In genomic region chr20:32510120-32510600, GRCh38 we compare ENCODE assay signal across 10 cellular contexts.
DNase-seq lines count a peak whose midpoint lies in the region; ATAC-seq and TF ChIP-seq lines count a peak whose summit lies in the region.
"Had no signal": no experiment of that assay in that cellular context is flagged by ENCODE, and none has a peak within 500 bp of the region (broad histone marks: within the 10 kb centered on the region; RNA-seq: fewer than 3 reads in every experiment).

No MANE protein-coding gene starts in this region.

- DNase-seq in H9 (peak; percentile 27), body of pancreas (peak in 2 of 4 donors; percentile 22 to 26), T-helper 9 cell (no peak), putamen (ENCODE audit: low spot score) (no peak)
- peak in 2 of 10 donors; percentile 25 to 71 for DNase-seq in naive thymus-derived CD8-positive, alpha-beta T cell
- DNase-seq: NCI-H1930, small intestine had no signal

- no peak overlapping the region for H3K18ac ChIP-seq in H9 (ENCODE audit: insufficient read length, low read depth, low read length)

- POLR2A ChIA-PET in naive thymus-derived CD8-positive, alpha-beta T cell (lab: Charles Lee) = interaction anchor here (0.6 to 24.1 kb wide), 16 partner anchors 12 to 319 kb away, joined by 3 to 883 read pairs (median 4); partner anchors contain the start of genes ASXL1 and MAPRE1

- no peak overlapping the region for H2BK120ac ChIP-seq in H9 (ENCODE audit: low read depth, low read length, poor library complexity, severe bottlenecking)

- H3K14ac ChIP-seq in H9 (ENCODE audit: insufficient read depth, low read length) = no peak overlapping the region

- H2BK20ac ChIP-seq in H9 (ENCODE audit: low read depth, low read length, poor library complexity, severe bottlenecking) = no peak overlapping the region

- H4K8ac ChIP-seq in H9 (replicated peaks; ENCODE audit: insufficient read length, low read depth, low read length) = no peak overlapping the region

- H3K23me2 ChIP-seq in H9 (ENCODE audit: insufficient read length, low read depth, low read length, poor library complexity, severe bottlenecking) = no peaks in the 10 kb centered on the region

- H4K20me1 ChIP-seq in BLaER1 (no peaks in the 10 kb centered on the region), H9 (ENCODE audit: control insufficient read depth, insufficient read depth, insufficient read length) (no peaks in the 10 kb centered on the region)

- ATAC-seq in body of pancreas (peak; percentile 13), GM21390 (IDR thresholded peaks at IDR 0.05; ENCODE audit: unreplicated experiment) (no peak), HG03196 (IDR thresholded peaks at IDR 0.05; ENCODE audit: unreplicated experiment) (no peak)
- ATAC-seq in naive thymus-derived CD8-positive, alpha-beta T cell = peak; percentile 27 to 32

- peak overlapping the region in 1 of 2 experiments; percentile 14; a peak in 1 of 5 replicates for H3K4me3 Mint-ChIP-seq in H9
- peak overlapping the region; percentile 77 to 94 (median 87) for H3K4me3 Mint-ChIP-seq in naive thymus-derived CD8-positive, alpha-beta T cell

- no peaks in the 10 kb centered on the region for H3K36me3 Mint-ChIP-seq in H9 (ENCODE audit: insufficient read depth in 1 of 3, low read depth in 3 of 3)
- peaks cover 0 to 52% (median 29%) of the 10 kb centered on the region in 3 donors for H3K36me3 Mint-ChIP-seq in naive thymus-derived CD8-positive, alpha-beta T cell

- no peaks in the 10 kb centered on the region for H3K79me1 ChIP-seq in H9 (ENCODE audit: insufficient read depth, low read depth, low read length, poor library complexity, severe bottlenecking)

- H3K23ac ChIP-seq in H9 (ENCODE audit: insufficient read length, low read depth, low read length) = no peak overlapping the region

- H3K4me3 ChIP-seq in BLaER1 = peak overlapping the region; percentile 59
- no peak overlapping the region for H3K4me3 ChIP-seq in body of pancreas

- no peaks in the 10 kb centered on the region for H3K79me2 ChIP-seq in H9 (ENCODE audit: insufficient read depth, low read length)

- no peak overlapping the region for H2BK15ac ChIP-seq in H9 (ENCODE audit: low read depth, low read length)

- peaks cover 96% of the 10 kb centered on the region for H3K4me1 ChIP-seq in BLaER1
- H3K4me1 ChIP-seq in H9 (ENCODE audit: insufficient read depth, low read length) = no peaks in the 10 kb centered on the region; the same call in 1 of the 2 replicates
- H3K4me1 ChIP-seq in body of pancreas = peaks cover 18% of the 10 kb centered on the region

- no peaks in the 10 kb centered on the region for H3K9me3 ChIP-seq in BLaER1
- H3K9me3 ChIP-seq in H9 (ENCODE audit: control insufficient read depth, low read depth, low read length) = no peaks in the 10 kb centered on the region
- H3K9me3 ChIP-seq in body of pancreas = no peaks in the 10 kb centered on the region

- H3K4ac ChIP-seq in H9 (ENCODE audit: low read depth, low read length) = no peak overlapping the region

- peak overlapping the region; percentile 98 for H3K4me2 ChIP-seq in BLaER1
- no peak overlapping the region for H3K4me2 ChIP-seq in H9 (ENCODE audit: insufficient read depth, insufficient read length, low read length)

- TF ChIP-seq CTCF in H9 (conservative IDR thresholded peaks at IDR 0.05) (no peak), body of pancreas (IDR thresholded peaks at IDR 0.05) (no peak)

- no CpG with 5 or more reads among the region's 15 CpGs for WGBS in H9 (ENCODE audit: extremely low coverage, insufficient read length, low lambda C conversion rate)
- 90 to 91% methylated on average over 6 to 15 of the region's 15 CpGs for WGBS in body of pancreas, 2 donors

- TF ChIP-seq POLR2A in body of pancreas (IDR thresholded peaks at IDR 0.05) = no peak

- H3K4me1 Mint-ChIP-seq in H9 = peaks cover 27 to 32% of the 10 kb centered on the region in 2 experiments
- H3K4me1 Mint-ChIP-seq in naive thymus-derived CD8-positive, alpha-beta T cell = peaks cover 49 to 94% (median 87%) of the 10 kb centered on the region in 4 donors

- no peak overlapping the region for H3K56ac ChIP-seq in H9 (ENCODE audit: insufficient read length, low read depth, low read length)

- no peak overlapping the region for H4K5ac ChIP-seq in H9 (ENCODE audit: insufficient read length, low read depth, low read length)

- H2AK5ac ChIP-seq in H9 (ENCODE audit: insufficient read length, low read length) = no peak overlapping the region

- no peak overlapping the region for H2BK12ac ChIP-seq in H9 (ENCODE audit: insufficient read length, low read depth, low read length)

- no peak overlapping the region for H2BK5ac ChIP-seq in H9 (ENCODE audit: insufficient read length, low read length)

- no peaks in the 10 kb centered on the region for H3K9me3 Mint-ChIP-seq in H9
- H3K9me3 Mint-ChIP-seq in naive thymus-derived CD8-positive, alpha-beta T cell = no peaks in the 10 kb centered on the region

- H2AFZ ChIP-seq in H9 (ENCODE audit: low read length) = no peak overlapping the region

- H3K27me3 ChIP-seq in BLaER1 (no peaks in the 10 kb centered on the region), H9 (ENCODE audit: insufficient read depth, low read length) (no peaks in the 10 kb centered on the region), body of pancreas (no peaks in the 10 kb centered on the region)

- peak overlapping the region in 1 of 3 experiments; percentile 37; a peak in 1 of 7 replicates for H3K27ac Mint-ChIP-seq in H9
- H3K27ac Mint-ChIP-seq in naive thymus-derived CD8-positive, alpha-beta T cell = peak overlapping the region; percentile 94 to 98 (median 97)

- H3K9ac ChIP-seq in BLaER1 (peak overlapping the region; percentile 80), H9 (ENCODE audit: extremely low read depth, insufficient read length, low read length) (no peak overlapping the region)

- H3K27ac ChIP-seq in BLaER1 (peak overlapping the region; percentile 93), H9 (ENCODE audit: insufficient read length, low read depth, low read length) (no peak overlapping the region), body of pancreas (no peak overlapping the region)

- H3K27me3 Mint-ChIP-seq in H9 (ENCODE audit: low read depth) = peaks cover 16% of the 10 kb centered on the region
- no peaks in the 10 kb centered on the region for H3K27me3 Mint-ChIP-seq in naive thymus-derived CD8-positive, alpha-beta T cell

- intact Hi-C loops in body of pancreas (cut with DNase I) = no loop called here

- H3K36me3 ChIP-seq in BLaER1 = peaks cover 20% of the 10 kb centered on the region
- no peaks in the 10 kb centered on the region for H3K36me3 ChIP-seq in body of pancreas (replicated peaks in 1 of 2; ENCODE audit: insufficient read depth in 1 of 2, low read depth in 2 of 2)

- no peak overlapping the region for H3T11ph ChIP-seq in H9 (ENCODE audit: low read length)

- H4K91ac ChIP-seq in H9 (ENCODE audit: insufficient read length, low read depth, low read length) = no peak overlapping the region

Comparison
In these comparisons a context has a peak if more than half of its experiments do, and no peak if none do; other contexts are left out.
1. ATAC-seq: peak in body of pancreas (single experiment) and naive thymus-derived CD8-positive, alpha-beta T cell (2 of 2); none in GM21390 (single experiment) and HG03196 (single experiment).